22 cellular contexts compared by ENCODE assay signal in the genomic region with DNA sequence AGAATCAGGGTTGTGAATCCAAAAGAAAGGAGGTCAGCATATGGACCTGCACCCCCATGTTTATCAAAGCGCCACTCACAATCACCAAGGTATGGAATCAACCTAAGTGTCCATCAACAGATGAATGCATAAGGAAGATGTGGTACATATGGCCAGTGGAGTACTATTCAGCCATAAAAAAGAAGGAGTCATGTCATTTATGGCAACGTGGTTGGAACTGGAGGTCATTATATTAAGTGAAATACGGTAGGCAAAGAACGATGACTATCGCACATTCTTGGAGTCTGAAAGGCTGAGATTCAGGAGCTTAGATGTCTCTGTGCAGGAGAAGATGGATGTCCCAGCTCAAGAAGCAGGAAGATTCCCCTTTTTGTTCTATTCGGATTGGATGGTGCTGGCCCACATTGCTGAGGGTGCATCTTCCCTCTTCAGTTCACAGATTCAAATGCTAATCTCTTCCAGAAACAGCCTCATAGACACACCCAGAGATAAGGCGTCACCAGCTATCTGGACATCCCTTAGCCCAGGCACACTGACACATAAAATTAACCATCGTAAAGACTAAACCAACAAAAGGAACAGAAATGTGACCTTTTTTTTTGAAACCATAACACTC.
DNase-seq lines count a peak whose midpoint lies in the region; ATAC-seq, FAIRE-seq and TF ChIP-seq lines count a peak whose summit lies in the region.
"Had no signal": no experiment of that assay in that cellular context is flagged by ENCODE, and none has a peak within 500 bp of the region (broad histone marks: within the 10 kb centered on the region; RNA-seq: fewer than 3 reads in every experiment).

No MANE protein-coding gene starts in this region.

- POLR2A ChIA-PET in GM12878 (lab: Charles Lee), result no interaction called here

- ATAC-seq in GM12878, result no peak
- no peak for ATAC-seq in activated CD4-positive, CD25-positive, alpha-beta regulatory T cell treated with anti-CD3 and anti-CD28 coated beads, Interleukin-2, amount 50 U/mL, for 24 hours
- ATAC-seq: CD8-positive, alpha-beta T cell had no signal

- peak; percentile 12 for DNase-seq in activated effector memory CD4-positive, alpha-beta T cell treated with anti-CD3 and anti-CD28 coated beads, Interleukin-2, amount 50 U/mL, for 16 hours
- no peak for DNase-seq in activated effector memory CD4-positive, alpha-beta T cell treated with Interleukin-2 at 50 U/mL for 16 hours
- peak; percentile 11 for DNase-seq in Caki2 (ENCODE audit: low read depth)
- no peak for DNase-seq in GM12878 (ENCODE audit: low read depth, low spot score)
- no peak for DNase-seq in left ventricle myocardium inferior
- DNase-seq: Caco-2; CD4-positive, CD25-positive, alpha-beta regulatory T cell; CD8-positive, alpha-beta T cell; DMS 273 treated with DMSO at 0.1 percent for 48 hours; DMS79; EL; GDM1; GOT3; H7; HCEC 1CT had no signal

- H3K27ac ChIP-seq in GM12878 (ENCODE audit: control insufficient read depth, insufficient read depth) (no peak overlapping the region), left ventricle myocardium inferior (replicated peaks) (no peak overlapping the region)
- H3K27ac ChIP-seq: 22Rv1, BLaER1, C4-2B had no signal

- H3K4me2 ChIP-seq in GM12878 (ENCODE audit: control insufficient read depth, insufficient read depth), result no peak overlapping the region
- H3K4me2 ChIP-seq: BLaER1 had no signal

- no peaks in the 10 kb centered on the region for H3K79me2 ChIP-seq in GM12878 (ENCODE audit: control insufficient read depth, insufficient read depth, low read length)

- peaks cover 0 to 5% of the 10 kb centered on the region in 2 experiments; a peak in 2 of 4 replicates for H3K36me3 ChIP-seq in GM12878 (ENCODE audit: control insufficient read depth in 2 of 2, insufficient read depth in 2 of 2, low read length in 1 of 2)
- H3K36me3 ChIP-seq in left ventricle myocardium inferior, result no peaks in the 10 kb centered on the region

- FAIRE-seq in GM12878 (lab: Jason Lieb, UNC), result no peak
- FAIRE-seq: A204.1, D721Med, GM12892 had no signal

- intact Hi-C loops in GM12878 (cut with micrococcal nuclease; ENCODE audit: unreplicated experiment) (no loop called here), left ventricle myocardium inferior (cut with micrococcal nuclease) (no loop called here)

- CTCF ChIA-PET in GM12878 (lab: Yijun Ruan, JAX), result interaction anchor here (1.0 to 1.4 kb wide), 2 partner anchors 9 to 11 kb away, joined by 3 read pairs; no protein-coding TSS in a partner anchor

- in situ Hi-C loops in Caki2 (cut with HindIII; ENCODE audit: low pct_unique_long_range_greater_than_20kb, low sequenced_read_pairs) (no loop called here), GM12878 (cut with MboI) (no loop called here)

- no peak overlapping the region for H3K4me3 ChIP-seq in GM12878
- no peak overlapping the region for H3K4me3 ChIP-seq in left ventricle myocardium inferior
- H3K4me3 ChIP-seq: BLaER1 had no signal

- H3K4me1 ChIP-seq in GM12878 (ENCODE audit: control insufficient read depth, insufficient read depth, low read length) (peaks cover 4% of the 10 kb centered on the region; the same call in 1 of the 2 replicates), left ventricle myocardium inferior (no peaks in the 10 kb centered on the region)
- H3K4me1 ChIP-seq: Caco-2 had no signal

- H3K27me3 ChIP-seq in GM12878 (replicated peaks in 1 of 2; ENCODE audit: control insufficient read depth in 2 of 2, insufficient read depth in 2 of 2, low read length in 1 of 2) (no peaks in the 10 kb centered on the region), left ventricle myocardium inferior (ENCODE audit: low read depth) (peaks cover 89% of the 10 kb centered on the region)
- H3K27me3 ChIP-seq: BLaER1 had no signal

- WGBS in GM12878 (ENCODE audit: insufficient coverage, insufficient replicate concordance, low lambda C conversion rate, missing lambda C conversion rate), result 84% methylated on average over 8 of the region's 8 CpGs

- no peak for TF ChIP-seq EP300 in GM12878 (IDR thresholded peaks at IDR 0.05; ENCODE audit: borderline replicate concordance in 1 of 2, control insufficient read depth in 1 of 2, low read depth in 2 of 2, low read length in 2 of 2)

- RAD21 ChIA-PET in GM12878 (lab: Charles Lee; ENCODE audit: unreplicated experiment), result no interaction called here

- H4K20me1 ChIP-seq in GM12878 (ENCODE audit: control insufficient read depth, insufficient read depth), result no peaks in the 10 kb centered on the region
- H4K20me1 ChIP-seq: BLaER1 had no signal

- no peak overlapping the region for H3K9ac ChIP-seq in GM12878 (ENCODE audit: control insufficient read depth, insufficient read depth, low read length)
- H3K9ac ChIP-seq: BLaER1 had no signal

- H2AFZ ChIP-seq in GM12878 (ENCODE audit: control insufficient read depth, low read depth, low read length), result no peak overlapping the region

- SMC1A ChIA-PET in GM12878 (lab: Charles Lee; ENCODE audit: uncharacterized antibody, unreplicated experiment), result no interaction called here

- TSS peak; percentile 15 for BruUV-seq in GM12878 (replicated peaks; lab: Mats Ljungman, UMichigan)

- TF ChIP-seq RAD21 in GM12878 (IDR thresholded peaks at IDR 0.05; ENCODE audit: insufficient read depth, low read depth, low read length), result no peak

- TF ChIP-seq CTCF in GM12878 (IDR thresholded peaks at IDR 0.05 in 2 of 3, conservative IDR thresholded peaks at IDR 0.05 in 1 of 3; ENCODE audit: control insufficient read depth in 2 of 3, extremely low read depth in 1 of 3, insufficient read depth in 1 of 3, low read depth in 3 of 3, low read length in 3 of 3), result no peak
- TF ChIP-seq CTCF in left ventricle myocardium inferior (IDR thresholded peaks at IDR 0.05; ENCODE audit: borderline replicate concordance), result no peak

- H3K9me3 ChIP-seq in GM12878 (replicated peaks; ENCODE audit: control insufficient read depth, insufficient read depth, low read length) (no peaks in the 10 kb centered on the region; the same call in 2 of the 3 replicates), left ventricle myocardium inferior (replicated peaks) (peaks cover 19% of the 10 kb centered on the region)
- H3K9me3 ChIP-seq: Caco-2 had no signal

- no peak for TF ChIP-seq POLR2A in GM12878 (IDR thresholded peaks at IDR 0.05; ENCODE audit: low read depth, low read length)

TF ChIP-seq in GM12878, 131 proteins besides CTCF, POLR2A, EP300 and RAD21:
- TF ChIP-seq NR2C2 (IDR thresholded peaks at IDR 0.05; ENCODE audit: borderline replicate concordance, control insufficient read depth, insufficient read length, low read depth), result no peak
- TF ChIP-seq, protein P1, sequence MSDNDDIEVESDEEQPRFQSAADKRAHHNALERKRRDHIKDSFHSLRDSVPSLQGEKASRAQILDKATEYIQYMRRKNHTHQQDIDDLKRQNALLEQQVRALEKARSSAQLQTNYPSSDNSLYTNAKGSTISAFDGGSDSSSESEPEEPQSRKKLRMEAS (IDR thresholded peaks at IDR 0.05; ENCODE audit: low read depth, low read length), result no peak

Comparison
In these comparisons a context has a peak if more than half of its experiments do, and no peak if none do; other contexts are left out.
1. DNase-seq: peak in activated effector memory CD4-positive, alpha-beta T cell treated with anti-CD3 and anti-CD28 coated beads, Interleukin-2, amount 50 U/mL, for 16 hours (single experiment) and Caki2 (single experiment); none in activated effector memory CD4-positive, alpha-beta T cell treated with Interleukin-2 at 50 U/mL for 16 hours (single experiment), GM12878 (single experiment) and left ventricle myocardium inferior (single experiment).